In genomic region chr20:62980970-62981369, GRCh38 we compare ENCODE assay signal across 8 cellular contexts. TPM values are rescaled to one million over a fixed set of nuclear protein-coding genes. Genes with fewer than 3 reads are reported as not detected.
DNase-seq lines count a peak whose midpoint lies in the region; ATAC-seq and TF ChIP-seq lines count a peak whose summit lies in the region.

No MANE protein-coding gene starts in this region.

- no peak for TF ChIP-seq POLR2A in esophagus muscularis mucosa (IDR thresholded peaks at IDR 0.05; ENCODE audit: low read depth)

- DNase-seq in D341Med (ENCODE audit: low spot score), result peak; percentile 65
- peak; percentile 15 for DNase-seq in NCI-H128 (lab: John Stamatoyannopoulos, UW; ENCODE audit: unreplicated experiment)
- peak; percentile 67 for DNase-seq in activated CD4-positive, alpha-beta T cell treated with anti-CD3 and anti-CD28 coated beads, Interleukin-2, amount 10 ng/mL, durations not matched to agents 7 days and 5 days
- peak; percentile 38 to 49 (median 43) for DNase-seq in immature natural killer cell
- no peak for DNase-seq in GM13976 (ENCODE audit: low spot score)
- DNase-seq in esophagus muscularis mucosa (ENCODE audit: extremely low spot score), result no peak

- H3K27ac Mint-ChIP-seq in activated CD4-positive, alpha-beta T cell treated with anti-CD3 and anti-CD28 coated beads, Interleukin-2, amount 10 ng/mL, durations not matched to agents 7 days and 5 days, result no peak overlapping the region
- peak overlapping the region in 3 of 6 donors; percentile 56 to 69 (median 58) for H3K27ac Mint-ChIP-seq in immature natural killer cell

- H3K9me3 ChIP-seq in esophagus muscularis mucosa, result no peaks in the 10 kb centered on the region

- peaks cover 41% of the 10 kb centered on the region for H3K27me3 Mint-ChIP-seq in activated CD4-positive, alpha-beta T cell treated with anti-CD3 and anti-CD28 coated beads, Interleukin-2, amount 10 ng/mL, durations not matched to agents 7 days and 5 days
- H3K27me3 Mint-ChIP-seq in immature natural killer cell (ENCODE audit: low read depth in 3 of 3), result peaks cover 18 to 27% (median 27%) of the 10 kb centered on the region in 3 donors

- WGBS in esophagus muscularis mucosa, result 31% methylated on average over 15 of the region's 28 CpGs

- POLR2A ChIA-PET in activated CD4-positive, alpha-beta T cell treated with anti-CD3 and anti-CD28 coated beads, Interleukin-2, amount 10 ng/mL, durations not matched to agents 7 days and 5 days (lab: Charles Lee), result no interaction called here

- H3K4me1 ChIP-seq in esophagus muscularis mucosa, result peaks cover 0 to 8% (median 0%) of the 10 kb centered on the region in 4 donors

- intact Hi-C loops in esophagus muscularis mucosa (cut with DNase I), result no loop called here

- in situ Hi-C loops in GM13976 (cut with MboI; ENCODE audit: low sequenced_read_pairs, unreplicated experiment), result no loop called here

- no peak for ATAC-seq in GM21381 (IDR thresholded peaks at IDR 0.05; ENCODE audit: unreplicated experiment)
- no peak for ATAC-seq in HG02885 (IDR thresholded peaks at IDR 0.05; ENCODE audit: poor library complexity, unreplicated experiment)

- CTCF ChIA-PET in activated CD4-positive, alpha-beta T cell treated with anti-CD3 and anti-CD28 coated beads, Interleukin-2, amount 10 ng/mL, durations not matched to agents 7 days and 5 days (lab: Charles Lee), result interaction anchor here (2.1 to 2.7 kb wide), 3 partner anchors 8 to 21 kb away, joined by 5 to 9 read pairs (median 7); no protein-coding TSS in a partner anchor

- peaks cover 50% of the 10 kb centered on the region for H3K4me1 Mint-ChIP-seq in activated CD4-positive, alpha-beta T cell treated with anti-CD3 and anti-CD28 coated beads, Interleukin-2, amount 10 ng/mL, durations not matched to agents 7 days and 5 days
- H3K4me1 Mint-ChIP-seq in immature natural killer cell, result peaks cover 46 to 48% of the 10 kb centered on the region in 2 donors

- no peaks in the 10 kb centered on the region for H3K36me3 Mint-ChIP-seq in activated CD4-positive, alpha-beta T cell treated with anti-CD3 and anti-CD28 coated beads, Interleukin-2, amount 10 ng/mL, durations not matched to agents 7 days and 5 days (ENCODE audit: low read depth)
- no peaks in the 10 kb centered on the region for H3K36me3 Mint-ChIP-seq in immature natural killer cell

- H3K27me3 ChIP-seq in esophagus muscularis mucosa, result peaks cover 0 to 100% (median 26%) of the 10 kb centered on the region in 4 donors

- TF ChIP-seq EP300 in esophagus muscularis mucosa (IDR thresholded peaks at IDR 0.05), result no peak

- no peaks in the 10 kb centered on the region for H3K9me3 Mint-ChIP-seq in activated CD4-positive, alpha-beta T cell treated with anti-CD3 and anti-CD28 coated beads, Interleukin-2, amount 10 ng/mL, durations not matched to agents 7 days and 5 days
- H3K9me3 Mint-ChIP-seq in immature natural killer cell, result no peaks in the 10 kb centered on the region

- no peak for TF ChIP-seq CTCF in GM13976 (IDR thresholded peaks at IDR 0.05; ENCODE audit: borderline replicate concordance, control extremely low read depth, extremely low read depth, insufficient read depth, missing control alignments)
- no peak for TF ChIP-seq CTCF in esophagus muscularis mucosa (IDR thresholded peaks at IDR 0.05)

- no peaks in the 10 kb centered on the region for H3K36me3 ChIP-seq in esophagus muscularis mucosa

- H3K4me3 Mint-ChIP-seq in activated CD4-positive, alpha-beta T cell treated with anti-CD3 and anti-CD28 coated beads, Interleukin-2, amount 10 ng/mL, durations not matched to agents 7 days and 5 days, result no peak overlapping the region
- peak overlapping the region; percentile 61 to 82 (median 67) for H3K4me3 Mint-ChIP-seq in immature natural killer cell

- H3K27ac ChIP-seq in esophagus muscularis mucosa (replicated peaks in 1 of 4), result no peak overlapping the region

- H3K4me3 ChIP-seq in esophagus muscularis mucosa, result no peak overlapping the region

RNA-seq across cellular contexts. Expression of gene BHLHE23, which starts 25.8 kb away (rescaled TPM):
- not detected for total RNA-seq in activated CD4-positive, alpha-beta T cell treated with anti-CD3 and anti-CD28 coated beads, Interleukin-2, amount 10 ng/mL, durations not matched to agents 7 days and 5 days
- polyA plus RNA-seq in immature natural killer cell, result not detected
- not detected for total RNA-seq in esophagus muscularis mucosa

RNA-seq across cellular contexts. Expression of gene SLC17A9, which starts 28.5 kb away (rescaled TPM):
- 10 to 100 TPM; 11.6 to 12.6 TPM for total RNA-seq in activated CD4-positive, alpha-beta T cell treated with anti-CD3 and anti-CD28 coated beads, Interleukin-2, amount 10 ng/mL, durations not matched to agents 7 days and 5 days
- polyA plus RNA-seq in immature natural killer cell, result 1 to 10 TPM in 2 of 3 donors, under 1 TPM in 1; 0.95 to 3.5 (median 2.0) TPM
- total RNA-seq in esophagus muscularis mucosa, result 1 to 10 TPM; 2.2 to 5.2 (median 2.7) TPM

RNA-seq across cellular contexts. Expression of gene GID8, which starts 43.0 kb away (rescaled TPM):
- 10 to 100 TPM; 32.5 to 35.1 TPM for total RNA-seq in activated CD4-positive, alpha-beta T cell treated with anti-CD3 and anti-CD28 coated beads, Interleukin-2, amount 10 ng/mL, durations not matched to agents 7 days and 5 days
- 10 to 100 TPM; 20.7 to 26.8 (median 21.3) TPM for polyA plus RNA-seq in immature natural killer cell
- 10 to 100 TPM; 22.4 to 30.1 (median 25.6) TPM for total RNA-seq in esophagus muscularis mucosa

RNA-seq across cellular contexts. Expression of gene DIDO1, which starts 54.7 kb away (rescaled TPM):
- 10 to 100 TPM; 78.3 to 79.4 TPM for total RNA-seq in activated CD4-positive, alpha-beta T cell treated with anti-CD3 and anti-CD28 coated beads, Interleukin-2, amount 10 ng/mL, durations not matched to agents 7 days and 5 days
- polyA plus RNA-seq in immature natural killer cell, result 10 to 100 TPM; 23.1 to 48.8 (median 37.7) TPM
- total RNA-seq in esophagus muscularis mucosa, result 10 to 100 TPM; 48.9 to 61.6 (median 55.7) TPM

Comparison
In these comparisons a context has a peak if more than half of its experiments do, and no peak if none do; other contexts are left out.
1. DNase-seq: peak in D341Med (single experiment), NCI-H128 (single experiment), activated CD4-positive, alpha-beta T cell treated with anti-CD3 and anti-CD28 coated beads, Interleukin-2, amount 10 ng/mL, durations not matched to agents 7 days and 5 days (single experiment) and immature natural killer cell (3 of 3); none in GM13976 (single experiment) and esophagus muscularis mucosa (single experiment).